In the genomic region with DNA sequence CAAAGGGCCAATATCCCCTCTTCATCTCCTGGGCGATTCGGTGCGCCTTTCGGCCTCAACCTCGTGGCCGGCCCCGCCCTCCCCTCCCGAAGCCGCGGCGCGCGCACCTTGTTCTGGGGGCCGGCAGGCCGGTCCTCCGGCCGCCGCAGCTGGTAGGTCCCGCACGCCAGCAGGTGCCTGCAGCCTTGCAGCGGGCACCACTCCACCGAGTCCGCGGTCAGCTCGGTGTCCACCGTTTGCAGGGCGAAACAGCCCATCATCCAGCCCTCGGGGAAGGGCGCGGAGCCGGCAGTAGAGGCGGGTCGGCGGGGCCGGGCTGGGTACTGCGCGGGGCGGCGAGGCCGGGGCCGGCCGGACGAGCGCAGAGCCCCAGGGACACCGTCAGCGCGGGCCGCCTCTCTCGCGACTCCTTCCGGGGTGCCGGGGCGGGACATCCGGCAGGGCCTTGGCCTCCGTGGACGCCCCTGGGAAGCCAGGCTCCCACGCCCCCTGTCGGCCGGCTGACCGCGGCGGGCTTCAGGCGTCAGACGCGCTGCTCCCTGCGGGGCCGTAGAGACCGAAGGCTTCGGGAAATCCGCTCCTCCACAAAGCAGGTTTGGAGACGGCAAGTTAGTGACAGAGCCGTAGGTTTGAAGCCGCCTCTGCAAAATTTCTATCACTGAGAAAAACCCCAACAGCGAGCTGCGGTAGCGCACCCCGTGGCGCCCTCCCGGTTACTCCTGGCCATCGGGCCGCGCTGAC, we compare ENCODE assay signal across 8 cellular contexts. TPM values are rescaled to one million over a fixed set of nuclear protein-coding genes. Genes with fewer than 3 reads are reported as not detected.
DNase-seq lines count a peak whose midpoint lies in the region; ATAC-seq lines count a peak whose summit lies in the region.

A gene (minus strand): TSS at position 408 of the 741 bp plus-strand sequence. CDS start 148 bp downstream, at position 260.

- ATAC-seq in GM21825 (IDR thresholded peaks at IDR 0.05; ENCODE audit: unreplicated experiment): peak; percentile 82
- ATAC-seq in activated T-helper 17 cell treated with anti-CD3 and anti-CD28 coated beads, Interleukin-2, amount 50 U/mL, for 72 hours (replicated peaks): peak; percentile 99
- peak; percentile 99 for ATAC-seq in natural killer cell treated with Interleukin-12 subunit alpha and Interleukin-12 subunit beta and Interleukin-15 and Interleukin-18, amount 100 ng/mL, for 72 hours
- ATAC-seq in stimulated activated naive CD8-positive, alpha-beta T cell treated with anti-CD3 and anti-CD28 coated beads, Interleukin-15, Interleukin-2, amounts not matched to agents 100 U/mL and 50 U/mL, for 24 hours: peak; percentile 99

- peaks cover 15% of the 10 kb centered on the region for H3K4me1 Mint-ChIP-seq in activated T-helper 17 cell treated with anti-CD3 and anti-CD28 coated beads, Interleukin-2, amount 50 U/mL, for 72 hours
- H3K4me1 Mint-ChIP-seq in natural killer cell treated with Interleukin-12 subunit alpha and Interleukin-12 subunit beta and Interleukin-15 and Interleukin-18, amount 100 ng/mL, for 72 hours (ENCODE audit: low read depth in 2 of 2): peaks cover 27% of the 10 kb centered on the region in 2 donors

- peak; percentile 91 for DNase-seq in EH (ENCODE audit: low read depth)
- peak; percentile 78 to 81 for DNase-seq in Kasumi-1 (lab: John Stamatoyannopoulos, UW)
- DNase-seq in RKO (ENCODE audit: low spot score): peak; percentile 98
- peak; percentile 80 for DNase-seq in fibroblast of peridontal ligament (ENCODE audit: extremely low read depth)
- peak; percentile 98 for DNase-seq in natural killer cell treated with Interleukin-12 subunit alpha and Interleukin-12 subunit beta and Interleukin-15 and Interleukin-18, amount 100 ng/mL, for 72 hours (ENCODE audit: low spot score)
- peak; percentile 100 for DNase-seq in stimulated activated naive CD8-positive, alpha-beta T cell treated with anti-CD3 and anti-CD28 coated beads, Interleukin-15, Interleukin-2, amounts not matched to agents 100 U/mL and 50 U/mL, for 24 hours

- no peaks in the 10 kb centered on the region for H3K9me3 Mint-ChIP-seq in activated T-helper 17 cell treated with anti-CD3 and anti-CD28 coated beads, Interleukin-2, amount 50 U/mL, for 72 hours
- H3K9me3 Mint-ChIP-seq in natural killer cell treated with Interleukin-12 subunit alpha and Interleukin-12 subunit beta and Interleukin-15 and Interleukin-18, amount 100 ng/mL, for 72 hours: no peaks in the 10 kb centered on the region

- no peaks in the 10 kb centered on the region for H3K27me3 Mint-ChIP-seq in activated T-helper 17 cell treated with anti-CD3 and anti-CD28 coated beads, Interleukin-2, amount 50 U/mL, for 72 hours
- no peaks in the 10 kb centered on the region for H3K27me3 Mint-ChIP-seq in natural killer cell treated with Interleukin-12 subunit alpha and Interleukin-12 subunit beta and Interleukin-15 and Interleukin-18, amount 100 ng/mL, for 72 hours

- H3K27ac Mint-ChIP-seq in activated T-helper 17 cell treated with anti-CD3 and anti-CD28 coated beads, Interleukin-2, amount 50 U/mL, for 72 hours: peak within 1 kb of the TSS; percentile 72
- H3K27ac Mint-ChIP-seq in natural killer cell treated with Interleukin-12 subunit alpha and Interleukin-12 subunit beta and Interleukin-15 and Interleukin-18, amount 100 ng/mL, for 72 hours: peak within 1 kb of the TSS in 1 of 2 donors; percentile 59

- peaks cover 52% of the 10 kb centered on the region for H3K36me3 Mint-ChIP-seq in activated T-helper 17 cell treated with anti-CD3 and anti-CD28 coated beads, Interleukin-2, amount 50 U/mL, for 72 hours (ENCODE audit: low read depth)
- peaks cover 10% of the 10 kb centered on the region for H3K36me3 Mint-ChIP-seq in natural killer cell treated with Interleukin-12 subunit alpha and Interleukin-12 subunit beta and Interleukin-15 and Interleukin-18, amount 100 ng/mL, for 72 hours

- peak within 1 kb of the TSS; percentile 81 for H3K4me3 Mint-ChIP-seq in activated T-helper 17 cell treated with anti-CD3 and anti-CD28 coated beads, Interleukin-2, amount 50 U/mL, for 72 hours
- peak within 1 kb of the TSS; percentile 83 for H3K4me3 Mint-ChIP-seq in natural killer cell treated with Interleukin-12 subunit alpha and Interleukin-12 subunit beta and Interleukin-15 and Interleukin-18, amount 100 ng/mL, for 72 hours

RNA-seq across cellular contexts. Expression of the gene that starts here (rescaled TPM):
- total RNA-seq in activated T-helper 17 cell treated with anti-CD3 and anti-CD28 coated beads, Interleukin-2, amount 50 U/mL, for 72 hours: 10 to 100 TPM; 26.7 to 35.5 TPM
- total RNA-seq in natural killer cell treated with Interleukin-12 subunit alpha and Interleukin-12 subunit beta and Interleukin-15 and Interleukin-18, amount 100 ng/mL, for 72 hours: 10 to 100 TPM; 32.5 to 78.0 TPM

Comparison
In these comparisons a context has a peak if more than half of its experiments do, and no peak if none do; other contexts are left out.
1. Peak in every context shown above with its lines: DNase-seq and ATAC-seq.